In genomic region chr11:61162092-61162935, GRCh38 we compare ENCODE assay signal across 8 cellular contexts. TPM values are rescaled to one million over a fixed set of nuclear protein-coding genes. Genes with fewer than 3 reads are reported as not detected.
DNase-seq lines count a peak whose midpoint lies in the region; ATAC-seq and TF ChIP-seq lines count a peak whose summit lies in the region.

No MANE protein-coding gene starts in this region.

- ATAC-seq in activated naive CD4-positive, alpha-beta T cell treated with anti-CD3 and anti-CD28 coated beads, Interleukin-2, amount 50 U/mL, for 72 hours: no peak
- no peak for ATAC-seq in right cardiac atrium
- no peak for ATAC-seq in HG03196 (IDR thresholded peaks at IDR 0.05; ENCODE audit: unreplicated experiment)

- no peaks in the 10 kb centered on the region for H3K27me3 ChIP-seq in right cardiac atrium (ENCODE audit: control insufficient read depth, insufficient read depth)

- H3K4me3 ChIP-seq in right cardiac atrium (ENCODE audit: low read length) (peak overlapping the region; percentile 86), retinal pigment epithelial cell (ENCODE audit: low read length) (peak overlapping the region; percentile 79)

- peak overlapping the region; percentile 94 for H3K27ac Mint-ChIP-seq in activated naive CD4-positive, alpha-beta T cell treated with anti-CD3 and anti-CD28 coated beads, Interleukin-2, amount 50 U/mL, for 24 hours
- H3K27ac Mint-ChIP-seq in activated naive CD4-positive, alpha-beta T cell treated with anti-CD3 and anti-CD28 coated beads, Interleukin-2, amount 50 U/mL, for 72 hours: peak overlapping the region; percentile 92 to 94

- H3K9me3 ChIP-seq in right cardiac atrium (ENCODE audit: control insufficient read depth, low read length): no peaks in the 10 kb centered on the region

- no peak overlapping the region for H3K27ac ChIP-seq in right cardiac atrium (ENCODE audit: low read length)

- no peaks in the 10 kb centered on the region for H3K27me3 Mint-ChIP-seq in activated naive CD4-positive, alpha-beta T cell treated with anti-CD3 and anti-CD28 coated beads, Interleukin-2, amount 50 U/mL, for 24 hours

- intact Hi-C loops in right cardiac atrium (cut with DNase I): no loop called here

- peaks cover 57% of the 10 kb centered on the region for H3K4me1 Mint-ChIP-seq in activated naive CD4-positive, alpha-beta T cell treated with anti-CD3 and anti-CD28 coated beads, Interleukin-2, amount 50 U/mL, for 24 hours

- H3K4me1 ChIP-seq in right cardiac atrium (ENCODE audit: control insufficient read depth, insufficient read depth, low read length): peaks cover 12% of the 10 kb centered on the region

- no peaks in the 10 kb centered on the region for H3K9me3 Mint-ChIP-seq in activated naive CD4-positive, alpha-beta T cell treated with anti-CD3 and anti-CD28 coated beads, Interleukin-2, amount 50 U/mL, for 24 hours
- no peaks in the 10 kb centered on the region for H3K9me3 Mint-ChIP-seq in activated naive CD4-positive, alpha-beta T cell treated with anti-CD3 and anti-CD28 coated beads, Interleukin-2, amount 50 U/mL, for 72 hours

- 70% methylated on average over 8 of the region's 8 CpGs for WGBS in right cardiac atrium

- H3K4me3 Mint-ChIP-seq in activated naive CD4-positive, alpha-beta T cell treated with anti-CD3 and anti-CD28 coated beads, Interleukin-2, amount 50 U/mL, for 24 hours: peak overlapping the region; percentile 95

- H3K36me3 Mint-ChIP-seq in activated naive CD4-positive, alpha-beta T cell treated with anti-CD3 and anti-CD28 coated beads, Interleukin-2, amount 50 U/mL, for 24 hours: no peaks in the 10 kb centered on the region
- no peaks in the 10 kb centered on the region for H3K36me3 Mint-ChIP-seq in activated naive CD4-positive, alpha-beta T cell treated with anti-CD3 and anti-CD28 coated beads, Interleukin-2, amount 50 U/mL, for 72 hours

- TF ChIP-seq CTCF in retinal pigment epithelial cell (conservative IDR thresholded peaks at IDR 0.05; ENCODE audit: low read depth, low read length): no peak

- DNase-seq in activated naive CD4-positive, alpha-beta T cell (lab: John Stamatoyannopoulos, UW): no peak
- peak; percentile 40 for DNase-seq in NCI-H2227 treated with DMSO at 0.1 percent for 48 hours (lab: John Stamatoyannopoulos, UW)
- peak in 1 of 2 donors; percentile 31 for DNase-seq in activated naive CD4-positive, alpha-beta T cell treated with anti-CD3 and anti-CD28 coated beads, Interleukin-2, amount 50 U/mL, for 72 hours (ENCODE audit: low spot score in 2 of 2)
- DNase-seq in right cardiac atrium: peak in 1 of 3 donors; percentile 37
- peak; percentile 40 for DNase-seq in retinal pigment epithelial cell (ENCODE audit: low read depth)
- no peak for DNase-seq in H4 (ENCODE audit: low spot score)

RNA-seq across cellular contexts. Expression of gene VPS37C, which starts 1.1 kb away (rescaled TPM):
- total RNA-seq in activated naive CD4-positive, alpha-beta T cell treated with anti-CD3 and anti-CD28 coated beads, Interleukin-2, amount 50 U/mL, for 72 hours: 10 to 100 TPM; 10.2 to 10.9 TPM
- 10 to 100 TPM; 17.6 to 25.4 (median 19.6) TPM for total RNA-seq in right cardiac atrium
- 14.6 TPM for polyA plus RNA-seq in right cardiac atrium
- total RNA-seq in H4 (2014; rRNA removed; shearing (Covaris generic)): 4.6 and 9.4 TPM in 2 replicates

RNA-seq across cellular contexts. Expression of gene PGA3, which starts 41.0 kb away (rescaled TPM):
- not detected for total RNA-seq in activated naive CD4-positive, alpha-beta T cell treated with anti-CD3 and anti-CD28 coated beads, Interleukin-2, amount 50 U/mL, for 72 hours
- total RNA-seq in right cardiac atrium: 1 to 10 TPM in 3 of 4 donors, under 1 TPM in 1; 0.59 to 2.5 (median 1.6) TPM
- 1.7 TPM for polyA plus RNA-seq in right cardiac atrium
- total RNA-seq in H4 (2014; rRNA removed; shearing (Covaris generic)): not detected in 2 replicates

RNA-seq across cellular contexts. Expression of gene PGA4, which starts 59.8 kb away (rescaled TPM):
- not detected for total RNA-seq in activated naive CD4-positive, alpha-beta T cell treated with anti-CD3 and anti-CD28 coated beads, Interleukin-2, amount 50 U/mL, for 72 hours
- 1 to 10 TPM in 2 of 4 donors, under 1 TPM in 2; 0.71 to 7.4 (median 2.8) TPM for total RNA-seq in right cardiac atrium
- polyA plus RNA-seq in right cardiac atrium: 4.1 TPM
- not detected in 2 replicates for total RNA-seq in H4 (2014; rRNA removed; shearing (Covaris generic))

Comparison
In these comparisons a context has a peak if more than half of its experiments do, and no peak if none do; other contexts are left out.
1. DNase-seq: peak in NCI-H2227 treated with DMSO at 0.1 percent for 48 hours (single experiment) and retinal pigment epithelial cell (single experiment); none in activated naive CD4-positive, alpha-beta T cell (0 of 4) and H4 (single experiment).